8 cellular contexts compared by ENCODE assay signal in the genomic region with DNA sequence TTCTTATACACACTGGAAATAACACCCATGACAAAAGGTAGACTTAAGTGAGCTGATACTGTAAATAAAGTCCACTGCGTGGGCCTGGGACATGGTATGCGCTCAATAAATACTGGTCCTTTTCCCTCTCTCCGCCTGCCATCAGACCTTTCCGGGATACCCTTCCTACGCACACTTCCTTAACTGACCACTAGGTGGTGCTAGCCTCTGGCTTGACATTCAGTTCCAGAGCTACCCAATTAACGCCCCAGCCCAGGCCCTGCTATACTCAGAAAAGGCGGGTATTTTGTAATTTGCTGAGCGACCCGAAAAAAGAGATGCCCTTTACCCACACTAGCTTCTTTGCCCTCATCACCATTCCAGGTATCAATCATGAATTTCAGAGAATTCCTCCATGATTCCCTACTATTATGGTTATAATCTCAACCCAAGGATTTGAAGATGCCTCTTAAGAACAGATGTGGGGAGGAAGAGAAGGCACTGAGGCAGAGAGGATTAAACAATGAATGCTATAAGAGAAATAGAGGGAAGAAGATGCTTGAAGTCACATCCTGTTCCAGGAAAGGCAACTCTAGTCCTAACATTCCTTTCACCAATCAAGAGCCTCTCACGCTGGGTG. TPM values are rescaled to one million over a fixed set of nuclear protein-coding genes. Genes with fewer than 3 reads are reported as not detected.
DNase-seq lines count a peak whose midpoint lies in the region; ATAC-seq and TF ChIP-seq lines count a peak whose summit lies in the region.

No MANE protein-coding gene starts in this region.

- H3K4me3 Mint-ChIP-seq in activated CD8-positive, alpha-beta T cell treated with anti-CD3 and anti-CD28 coated beads for 36 hours: no peak overlapping the region

- no peaks in the 10 kb centered on the region for H3K27me3 Mint-ChIP-seq in activated CD8-positive, alpha-beta T cell treated with anti-CD3 and anti-CD28 coated beads for 36 hours

- peak; percentile 91 for TF ChIP-seq CTCF in activated CD8-positive, alpha-beta T cell treated with anti-CD3 and anti-CD28 coated beads for 36 hours (IDR thresholded peaks at IDR 0.05)

- H3K27ac Mint-ChIP-seq in activated CD8-positive, alpha-beta T cell treated with anti-CD3 and anti-CD28 coated beads for 36 hours: no peak overlapping the region

- intact Hi-C loops in activated CD8-positive, alpha-beta T cell treated with anti-CD3 and anti-CD28 coated beads for 36 hours (cut with micrococcal nuclease): loop anchor here (5.0 kb wide), 1 partner anchor 58 kb away; no protein-coding TSS in a partner anchor

- H3K9me3 Mint-ChIP-seq in activated CD8-positive, alpha-beta T cell treated with anti-CD3 and anti-CD28 coated beads for 36 hours: peaks cover 7% of the 10 kb centered on the region

- H3K4me1 Mint-ChIP-seq in activated CD8-positive, alpha-beta T cell treated with anti-CD3 and anti-CD28 coated beads for 36 hours (ENCODE audit: low read depth): peaks cover 5% of the 10 kb centered on the region

- POLR2A ChIA-PET in activated CD8-positive, alpha-beta T cell treated with anti-CD3 and anti-CD28 coated beads for 36 hours (lab: Charles Lee): interaction anchor here (0.8 to 1.5 kb wide), 6 partner anchors 12 to 59 kb away, joined by 3 to 5 read pairs (median 4); a partner anchor contains a TSS

- no peak overlapping the region for H3K4me3 ChIP-seq in effector memory CD4-positive, alpha-beta T cell (ENCODE audit: insufficient read depth, low read depth, low read length, poor library complexity, severe bottlenecking)

- no peaks in the 10 kb centered on the region for H3K36me3 ChIP-seq in effector memory CD4-positive, alpha-beta T cell (ENCODE audit: control insufficient read depth, insufficient read depth, low read length)

- CTCF ChIA-PET in activated CD8-positive, alpha-beta T cell treated with anti-CD3 and anti-CD28 coated beads for 36 hours (lab: Charles Lee): interaction anchor here (0.6 to 12.0 kb wide), 52 partner anchors 8 to 367 kb away, joined by 3 to 153 read pairs (median 4); a partner anchor contains a TSS

- ATAC-seq in HG03378 (IDR thresholded peaks at IDR 0.05; ENCODE audit: unreplicated experiment) (peak; percentile 62), GM21447 (IDR thresholded peaks at IDR 0.05; ENCODE audit: unreplicated experiment) (no peak)
- ATAC-seq in activated CD8-positive, alpha-beta T cell treated with anti-CD3 and anti-CD28 coated beads for 36 hours: peak; percentile 75

- peak; percentile 57 for DNase-seq in COR-L47 (lab: John Stamatoyannopoulos, UW)
- peak; percentile 70 for DNase-seq in NCI-H82 treated with DMSO at 0.1 percent for 48 hours (lab: John Stamatoyannopoulos, UW; ENCODE audit: unreplicated experiment)
- peak; percentile 89 for DNase-seq in activated CD8-positive, alpha-beta T cell treated with anti-CD3 and anti-CD28 coated beads for 36 hours
- DNase-seq in effector memory CD4-positive, alpha-beta T cell: peak; percentile 49 to 68 (median 62)
- peak; percentile 86 for DNase-seq in midbrain (lab: John Stamatoyannopoulos, UW)
- peak; percentile 49 for DNase-seq in stimulated activated CD8-positive, alpha-beta memory T cell treated with anti-CD3 and anti-CD28 coated beads, Interleukin-4, amount 100 ng/mL, for 24 hours (ENCODE audit: low read depth)

- peaks cover 14% of the 10 kb centered on the region for H3K4me1 ChIP-seq in effector memory CD4-positive, alpha-beta T cell (ENCODE audit: control insufficient read depth, insufficient read depth, low read length, poor library complexity, severe bottlenecking)

- no peak overlapping the region for H3K27ac ChIP-seq in effector memory CD4-positive, alpha-beta T cell (ENCODE audit: insufficient read depth, low read length, poor library complexity, severe bottlenecking)

- peaks cover 2% of the 10 kb centered on the region for H3K36me3 Mint-ChIP-seq in activated CD8-positive, alpha-beta T cell treated with anti-CD3 and anti-CD28 coated beads for 36 hours (ENCODE audit: low read depth)

- H3K27me3 ChIP-seq in effector memory CD4-positive, alpha-beta T cell (replicated peaks; ENCODE audit: control insufficient read depth, insufficient read depth, low read length, poor library complexity, severe bottlenecking): no peaks in the 10 kb centered on the region

- H3K9me3 ChIP-seq in effector memory CD4-positive, alpha-beta T cell (ENCODE audit: control insufficient read depth, low read length): no peaks in the 10 kb centered on the region

RNA-seq across cellular contexts. Expression of a gene that starts 3.9 kb away (rescaled TPM):
- 1 to 10 TPM; 1.5 to 1.9 TPM for total RNA-seq in activated CD8-positive, alpha-beta T cell treated with anti-CD3 and anti-CD28 coated beads for 36 hours

RNA-seq across cellular contexts. Expression of a gene that starts 13.2 kb away (rescaled TPM):
- 100 to 1,000 TPM; 207 to 209 TPM for total RNA-seq in activated CD8-positive, alpha-beta T cell treated with anti-CD3 and anti-CD28 coated beads for 36 hours

RNA-seq across cellular contexts. Expression of a gene that starts 23.1 kb away (rescaled TPM):
- total RNA-seq in activated CD8-positive, alpha-beta T cell treated with anti-CD3 and anti-CD28 coated beads for 36 hours: not detected

RNA-seq across cellular contexts. Expression of a gene that starts 35.5 kb away (rescaled TPM):
- 10 to 100 TPM; 69.3 to 70.8 TPM for total RNA-seq in activated CD8-positive, alpha-beta T cell treated with anti-CD3 and anti-CD28 coated beads for 36 hours

RNA-seq across cellular contexts. Expression of a gene that starts 45.8 kb away (rescaled TPM):
- 10 to 100 TPM; 76.1 to 80.6 TPM for total RNA-seq in activated CD8-positive, alpha-beta T cell treated with anti-CD3 and anti-CD28 coated beads for 36 hours
